Comparison of ENCODE assay signal across 22 cellular contexts in the genomic region with DNA sequence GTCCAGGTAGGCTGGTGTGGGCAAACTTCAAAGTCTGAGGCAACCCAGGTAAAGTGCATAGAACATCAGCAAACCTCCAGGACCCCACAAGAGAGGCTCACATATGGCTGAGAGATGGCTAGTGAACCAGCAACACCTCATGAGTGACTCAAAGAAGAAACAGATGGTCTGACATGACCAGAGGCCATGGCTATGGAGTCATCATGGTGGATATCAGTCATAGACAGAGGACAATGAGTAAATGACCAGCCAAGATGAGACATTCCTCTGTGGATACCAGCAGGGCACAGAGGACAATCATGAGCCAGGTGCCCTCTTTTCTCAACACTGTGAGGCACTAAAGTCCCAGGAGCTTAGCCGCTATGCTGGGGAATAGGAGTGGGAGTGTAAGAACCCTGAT.
DNase-seq lines count a peak whose midpoint lies in the region; FAIRE-seq and TF ChIP-seq lines count a peak whose summit lies in the region.
"Had no signal": no experiment of that assay in that cellular context is flagged by ENCODE, and none has a peak within 500 bp of the region (broad histone marks: within the 10 kb centered on the region; RNA-seq: fewer than 3 reads in every experiment).

No MANE protein-coding gene starts in this region.

- TF ChIP-seq RAD21 in H1 (IDR thresholded peaks at IDR 0.05 in 1 of 2, conservative IDR thresholded peaks at IDR 0.05 in 1 of 2; ENCODE audit: low read depth in 2 of 2, low read length in 2 of 2): no peak

- 87% methylated on average over 1 of the region's 1 CpG; no CpG with 5 or more reads in 1 of the 2 experiments for WGBS in H1 (ENCODE audit: extremely low coverage in 1 of 2, insufficient coverage in 1 of 2, insufficient read length in 1 of 2, insufficient replicate concordance in 2 of 2, low coverage in 1 of 2, low lambda C conversion rate in 2 of 2, missing lambda C conversion rate in 1 of 2), 2 experiments

- H3K36me3 ChIP-seq in ES-I3 (ENCODE audit: insufficient read depth, low read length): peaks cover 3% of the 10 kb centered on the region; the same call in 1 of the 2 replicates
- H3K36me3 ChIP-seq in H1 (ENCODE audit: control insufficient read depth in 2 of 4, insufficient read depth in 4 of 4, low read length in 3 of 4): peaks cover 0 to 11% (median 0%) of the 10 kb centered on the region in 4 experiments; a peak in 2 of 8 replicates
- no peaks in the 10 kb centered on the region for H3K36me3 ChIP-seq in Karpas-422 (ENCODE audit: insufficient read depth, low read length)
- H3K36me3 ChIP-seq: sigmoid colon, thyroid gland had no signal

- H3K79me2 ChIP-seq in H1 (ENCODE audit: control insufficient read depth in 1 of 2, insufficient read depth in 2 of 2, low read length in 2 of 2) (peaks cover 0 to 13% of the 10 kb centered on the region in 2 experiments; a peak in 3 of 4 replicates), Karpas-422 (ENCODE audit: low read length) (no peaks in the 10 kb centered on the region)
- H3K79me2 ChIP-seq: parathyroid adenoma had no signal

- H2AK5ac ChIP-seq in H1 (ENCODE audit: low read depth, low read length): peak overlapping the region; percentile 96

- peak overlapping the region; percentile 47; the same call in 1 of the 2 replicates for H3K27ac ChIP-seq in H1 (ENCODE audit: low read depth, low read length)
- no peak overlapping the region for H3K27ac ChIP-seq in Karpas-422 (ENCODE audit: low read length)
- H3K27ac ChIP-seq: dorsolateral prefrontal cortex, parathyroid adenoma, sigmoid colon, thyroid gland had no signal

- H3K4me3 ChIP-seq in H1 (ENCODE audit: extremely low read depth in 1 of 4, insufficient read depth in 2 of 4, low read depth in 3 of 4, low read length in 4 of 4): no peak overlapping the region
- no peak overlapping the region for H3K4me3 ChIP-seq in Karpas-422 (ENCODE audit: low read length)
- H3K4me3 ChIP-seq: dorsolateral prefrontal cortex, lung, sigmoid colon, thyroid gland had no signal

- H2BK15ac ChIP-seq in H1 (ENCODE audit: low read length): no peak overlapping the region; the same call in 1 of the 2 replicates

- peak overlapping the region; percentile 47 for H3K4ac ChIP-seq in H1 (replicated peaks; ENCODE audit: insufficient read length, low read depth, low read length)

- no peaks in the 10 kb centered on the region; the same call in 1 of the 2 replicates for H3K79me1 ChIP-seq in H1 (ENCODE audit: low read depth, low read length)

- no peak overlapping the region for H3K56ac ChIP-seq in H1 (replicated peaks; ENCODE audit: insufficient read length, low read depth, low read length)

- no peak for TF ChIP-seq CTCF in H1 (IDR thresholded peaks at IDR 0.05; ENCODE audit: control extremely low read depth in 1 of 3, insufficient read depth in 1 of 3, low read depth in 1 of 3, low read length in 3 of 3)

- peak overlapping the region; percentile 91 for H2BK120ac ChIP-seq in H1 (replicated peaks; ENCODE audit: low read depth, low read length)

- no peak for TF ChIP-seq POLR2A in H1 (IDR thresholded peaks at IDR 0.05; ENCODE audit: control extremely low read depth in 1 of 2, low read depth in 2 of 2, low read length in 2 of 2)

- peak; percentile 78 for DNase-seq in M059J (ENCODE audit: low read depth)
- DNase-seq in H1 (ENCODE audit: low read depth in 1 of 2, low spot score in 2 of 2): no peak
- DNase-seq in kidney tubule cell (ENCODE audit: low spot score): peak; percentile 81
- no peak for DNase-seq in cerebellar nuclear complex (lab: John Stamatoyannopoulos, UW)
- no peak for DNase-seq in stimulated activated CD4-positive, alpha-beta T cell treated with anti-CD3 and anti-CD28 coated beads, Interleukin-2, amount 100 ng/mL, for 48 hours
- no peak for DNase-seq in NCI-H146 (lab: John Stamatoyannopoulos, UW)
- no peak for DNase-seq in Karpas-422
- DNase-seq: activated CD4-positive, alpha-beta T cell treated with anti-CD3 and anti-CD28 coated beads, Interleukin-2, amount 10 ng/mL, durations not matched to agents 24 days and 14 days; activated CD8-positive, alpha-beta memory T cell treated with anti-CD3 and anti-CD28 coated beads, Interleukin-2, amount 50 U/mL, for 4 hours; activated naive CD8-positive, alpha-beta T cell treated with anti-CD3 and anti-CD28 coated beads, Interleukin-2, amount 50 U/mL, for 24 hours; CD4-positive, CD25-positive, alpha-beta regulatory T cell; dorsolateral prefrontal cortex; naive thymus-derived CD4-positive, alpha-beta T cell; NCI-H2081; NCI-H510A treated with DMSO at 0.1 percent for 48 hours; sigmoid colon; stimulated activated naive B cell treated with anti-CD40 and anti-IgM and Interleukin-4, amounts not matched to agents 10 μg/mL and 1 μg/mL and 100 μg/mL, for 72 hours; T-cell; thyroid gland had no signal

- H4K5ac ChIP-seq in H1 (ENCODE audit: insufficient read length, low read depth, low read length): peak overlapping the region; percentile 37

- H3K23me2 ChIP-seq in H1 (ENCODE audit: low read depth, low read length): peaks cover 5% of the 10 kb centered on the region; the same call in 1 of the 2 replicates

- no peak overlapping the region for H2AFZ ChIP-seq in H1 (ENCODE audit: low read length)
- H2AFZ ChIP-seq in Karpas-422 (ENCODE audit: low read length): no peak overlapping the region
- H2AFZ ChIP-seq: parathyroid adenoma had no signal

- POLR2A ChIA-PET in H1 (lab: Charles Lee; ENCODE audit: partially characterized antibody): no interaction called here

- TF ChIP-seq EP300 in H1 (IDR thresholded peaks at IDR 0.05; ENCODE audit: borderline replicate concordance in 1 of 2, low read depth in 2 of 2, low read length in 2 of 2): no peak

- FAIRE-seq in H1 (lab: Jason Lieb, UNC): no peak

- H4K91ac ChIP-seq in H1 (replicated peaks; ENCODE audit: insufficient read length, low read length): peak overlapping the region; percentile 31

- H3K18ac ChIP-seq in H1 (ENCODE audit: extremely low read depth, low read length): peak overlapping the region; percentile 86

- H3K9ac ChIP-seq in ES-I3 (ENCODE audit: low read depth, low read length) (peak overlapping the region; percentile 47), H1 (replicated peaks in 1 of 4; ENCODE audit: extremely low read depth in 1 of 4, low read depth in 3 of 4, low read length in 3 of 4) (no peak overlapping the region; a peak in 1 of 7 replicates), Karpas-422 (ENCODE audit: low read length) (no peak overlapping the region)
- H3K9ac ChIP-seq: parathyroid adenoma had no signal

- H2BK20ac ChIP-seq in H1 (ENCODE audit: low read length): peak overlapping the region; percentile 25; the same call in 1 of the 2 replicates

- H4K20me1 ChIP-seq in H1 (replicated peaks in 1 of 2; ENCODE audit: control insufficient read depth in 1 of 2, insufficient read depth in 2 of 2, low read length in 2 of 2): no peaks in the 10 kb centered on the region
- H4K20me1 ChIP-seq in Karpas-422 (ENCODE audit: insufficient read depth, low read depth, low read length): no peaks in the 10 kb centered on the region

- H3K14ac ChIP-seq in H1 (ENCODE audit: insufficient read length): no peak overlapping the region

- no peak overlapping the region for H3K23ac ChIP-seq in H1 (ENCODE audit: insufficient read length)

- peaks cover 45% of the 10 kb centered on the region for H3K4me1 ChIP-seq in ES-I3 (ENCODE audit: insufficient read depth, low read length)
- peaks cover 0 to 13% (median 2%) of the 10 kb centered on the region in 4 experiments; a peak in 4 of 7 replicates for H3K4me1 ChIP-seq in H1 (replicated peaks in 1 of 4; ENCODE audit: control insufficient read depth in 3 of 4, insufficient read depth in 4 of 4, low read length in 3 of 4)
- no peaks in the 10 kb centered on the region for H3K4me1 ChIP-seq in Karpas-422 (ENCODE audit: low read length)
- H3K4me1 ChIP-seq: parathyroid adenoma, sigmoid colon, thyroid gland had no signal

- H3K9me3 ChIP-seq in ES-I3 (ENCODE audit: control insufficient read depth, insufficient read depth, low read length): no peaks in the 10 kb centered on the region
- H3K9me3 ChIP-seq in H1 (ENCODE audit: insufficient read depth in 2 of 2, low read depth in 1 of 2, low read length in 1 of 2): no peaks in the 10 kb centered on the region
- H3K9me3 ChIP-seq in Karpas-422 (ENCODE audit: low read length): no peaks in the 10 kb centered on the region
- H3K9me3 ChIP-seq: sigmoid colon, thyroid gland had no signal

- CTCF ChIA-PET in H1 (lab: Charles Lee; ENCODE audit: partially characterized antibody): interaction anchor here (0.6 kb wide), 1 partner anchor 120 kb away, joined by 3 read pairs; no protein-coding TSS in a partner anchor

- no peaks in the 10 kb centered on the region for H3K9me2 ChIP-seq in Karpas-422 (replicated peaks; ENCODE audit: insufficient read depth, low read length)

- H4K8ac ChIP-seq in H1 (ENCODE audit: extremely low read depth, insufficient read depth, low read length): no peak overlapping the region; the same call in 1 of the 2 replicates

- H3K27me3 ChIP-seq in H1 (replicated peaks in 1 of 4; ENCODE audit: control insufficient read depth in 3 of 4, extremely low read depth in 1 of 4, insufficient read depth in 3 of 4, low read length in 3 of 4) (no peaks in the 10 kb centered on the region), Karpas-422 (ENCODE audit: low read length) (no peaks in the 10 kb centered on the region)
- H3K27me3 ChIP-seq: dorsolateral prefrontal cortex, sigmoid colon, thyroid gland had no signal

- H2BK5ac ChIP-seq in H1 (ENCODE audit: low read depth, low read length): peak overlapping the region; percentile 92

- H3K4me2 ChIP-seq in H1 (ENCODE audit: insufficient read depth in 1 of 2, low read depth in 2 of 2, low read length in 2 of 2) (peak overlapping the region in 1 of 2 experiments; percentile 90; a peak in 2 of 4 replicates), Karpas-422 (ENCODE audit: low read depth, low read length, poor library complexity, severe bottlenecking) (no peak overlapping the region)

- H2BK12ac ChIP-seq in H1 (ENCODE audit: low read depth, low read length): peak overlapping the region; percentile 95

TF ChIP-seq in H1, 55 proteins besides CTCF, POLR2A, EP300 and RAD21 (continues in another document):
- no peak for TF ChIP-seq TBP (IDR thresholded peaks at IDR 0.05; ENCODE audit: low read depth, low read length)
- TF ChIP-seq, protein P1, sequence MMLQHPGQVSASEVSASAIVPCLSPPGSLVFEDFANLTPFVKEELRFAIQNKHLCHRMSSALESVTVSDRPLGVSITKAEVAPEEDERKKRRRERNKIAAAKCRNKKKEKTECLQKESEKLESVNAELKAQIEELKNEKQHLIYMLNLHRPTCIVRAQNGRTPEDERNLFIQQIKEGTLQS (IDR thresholded peaks at IDR 0.05; ENCODE audit: insufficient read depth, low read depth, low read length): no peak
- TF ChIP-seq EZH2 (IDR thresholded peaks at IDR 0.05; ENCODE audit: low read depth, low read length, severe bottlenecking): no peak
- no peak for TF ChIP-seq SIRT6 (IDR thresholded peaks at IDR 0.05; ENCODE audit: low read length)
- TF ChIP-seq KDM4A (IDR thresholded peaks at IDR 0.05; ENCODE audit: low read depth, low read length, severe bottlenecking): no peak
- TF ChIP-seq BCL11A (IDR thresholded peaks at IDR 0.05; ENCODE audit: low read depth in 2 of 2, low read length in 2 of 2): no peak
- TF ChIP-seq, protein P2, sequence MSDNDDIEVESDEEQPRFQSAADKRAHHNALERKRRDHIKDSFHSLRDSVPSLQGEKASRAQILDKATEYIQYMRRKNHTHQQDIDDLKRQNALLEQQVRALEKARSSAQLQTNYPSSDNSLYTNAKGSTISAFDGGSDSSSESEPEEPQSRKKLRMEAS (IDR thresholded peaks at IDR 0.05): no peak

Comparison
In these comparisons a context has a peak if more than half of its experiments do, and no peak if none do; other contexts are left out.
1. DNase-seq: peak in M059J (single experiment) and kidney tubule cell (single experiment); none in H1 (0 of 2), cerebellar nuclear complex (0 of 2), stimulated activated CD4-positive, alpha-beta T cell treated with anti-CD3 and anti-CD28 coated beads, Interleukin-2, amount 100 ng/mL, for 48 hours (0 of 2), NCI-H146 (single experiment) and Karpas-422 (single experiment).